8 cellular contexts compared by ENCODE assay signal in genomic region chr16:74297296-74297665, GRCh38. TPM values are rescaled to one million over a fixed set of nuclear protein-coding genes. Genes with fewer than 3 reads are reported as not detected.
DNase-seq lines count a peak whose midpoint lies in the region; ATAC-seq, FAIRE-seq and TF ChIP-seq lines count a peak whose summit lies in the region.

No MANE protein-coding gene starts in this region.

- H3K9me3 ChIP-seq in HUES6 (ENCODE audit: control insufficient read depth, insufficient read depth, low read depth, low read length) (no peaks in the 10 kb centered on the region), upper lobe of left lung (no peaks in the 10 kb centered on the region)

- H3K36me3 ChIP-seq in HUES6 (ENCODE audit: control insufficient read depth, insufficient read depth, low read length) (peaks cover 43% of the 10 kb centered on the region), upper lobe of left lung (peaks cover 16 to 34% (median 28%) of the 10 kb centered on the region in 4 donors)

- TF ChIP-seq POLR2A in erythroblast (IDR thresholded peaks at IDR 0.05; ENCODE audit: low read length) (no peak), upper lobe of left lung (IDR thresholded peaks at IDR 0.05) (no peak)

- peak overlapping the region; percentile 94 for H3K27ac Mint-ChIP-seq in activated CD4-positive, alpha-beta memory T cell treated with anti-CD3 and anti-CD28 coated beads for 36 hours
- H3K27ac Mint-ChIP-seq in nephron = peak overlapping the region; percentile 89 to 95 (median 92)

- peak; percentile 29 for FAIRE-seq in GM18507 (lab: Jason Lieb, UNC)

- TF ChIP-seq CTCF in nephron (IDR thresholded peaks at IDR 0.05; ENCODE audit: unreplicated experiment in 3 of 3) = no peak
- no peak for TF ChIP-seq CTCF in upper lobe of left lung (IDR thresholded peaks at IDR 0.05)

- peaks cover 31% of the 10 kb centered on the region for H3K4me1 Mint-ChIP-seq in activated CD4-positive, alpha-beta memory T cell treated with anti-CD3 and anti-CD28 coated beads for 36 hours (ENCODE audit: low read depth)
- H3K4me1 Mint-ChIP-seq in nephron = peaks cover 13% of the 10 kb centered on the region

- H3K9me3 Mint-ChIP-seq in activated CD4-positive, alpha-beta memory T cell treated with anti-CD3 and anti-CD28 coated beads for 36 hours = no peaks in the 10 kb centered on the region
- H3K9me3 Mint-ChIP-seq in nephron = no peaks in the 10 kb centered on the region

- H3K9ac ChIP-seq in HUES6 (ENCODE audit: low read length) = peak overlapping the region; percentile 97

- intact Hi-C loops in activated CD4-positive, alpha-beta memory T cell treated with anti-CD3 and anti-CD28 coated beads for 36 hours (cut with micrococcal nuclease) = loop anchor here (2.0 to 10.0 kb wide), 3 partner anchors 330 to 1348 kb away; partner anchors contain the start of genes KARS1, TERF2IP and ZFP1

- H3K4me3 ChIP-seq in HUES6 (ENCODE audit: low read depth, low read length) (peak overlapping the region; percentile 97), upper lobe of left lung (peak overlapping the region; percentile 76 to 84 (median 78))

- no peaks in the 10 kb centered on the region for H3K27me3 Mint-ChIP-seq in activated CD4-positive, alpha-beta memory T cell treated with anti-CD3 and anti-CD28 coated beads for 36 hours
- no peaks in the 10 kb centered on the region for H3K27me3 Mint-ChIP-seq in nephron (ENCODE audit: low read depth)

- DNase-seq in A172 (ENCODE audit: low spot score) (peak; percentile 31), GM18507 (ENCODE audit: extremely low spot score, insufficient read length, low read depth) (no peak), erythroblast (lab: John Stamatoyannopoulos, UW) (peak; percentile 77 to 80), upper lobe of left lung (no peak), NCI-H1048 (lab: John Stamatoyannopoulos, UW) (no peak)
- DNase-seq in activated CD4-positive, alpha-beta memory T cell treated with anti-CD3 and anti-CD28 coated beads for 36 hours = peak; percentile 62

- peaks cover 9% of the 10 kb centered on the region for H3K4me1 ChIP-seq in HUES6 (ENCODE audit: control insufficient read depth, insufficient read depth, low read length)
- H3K4me1 ChIP-seq in upper lobe of left lung = peaks cover 23 to 33% (median 26%) of the 10 kb centered on the region in 4 donors

- WGBS in upper lobe of left lung, 2 donors = 0 to 2% methylated on average over 10 to 16 of the region's 16 CpGs

- peak overlapping the region; percentile 95 for H3K27ac ChIP-seq in HUES6 (ENCODE audit: low read depth, low read length)
- H3K27ac ChIP-seq in upper lobe of left lung = peak overlapping the region; percentile 90 to 97 (median 95)

- H3K4me3 Mint-ChIP-seq in activated CD4-positive, alpha-beta memory T cell treated with anti-CD3 and anti-CD28 coated beads for 36 hours = peak overlapping the region; percentile 87
- H3K4me3 Mint-ChIP-seq in nephron = peak overlapping the region; percentile 90 to 97 (median 90)

- POLR2A ChIA-PET in activated CD4-positive, alpha-beta memory T cell treated with anti-CD3 and anti-CD28 coated beads for 36 hours (lab: Charles Lee) = interaction anchor here (0.6 to 1.8 kb wide), 5 partner anchors 9 to 1352 kb away, joined by 3 to 7 read pairs (median 3); partner anchors contain the start of gene RFWD3

- no peaks in the 10 kb centered on the region for H3K27me3 ChIP-seq in HUES6 (ENCODE audit: control insufficient read depth, insufficient read depth, low read length)
- no peaks in the 10 kb centered on the region for H3K27me3 ChIP-seq in upper lobe of left lung

- peaks cover 35% of the 10 kb centered on the region for H3K36me3 Mint-ChIP-seq in activated CD4-positive, alpha-beta memory T cell treated with anti-CD3 and anti-CD28 coated beads for 36 hours
- H3K36me3 Mint-ChIP-seq in nephron (ENCODE audit: low read depth) = peaks cover 31% of the 10 kb centered on the region

- CTCF ChIA-PET in activated CD4-positive, alpha-beta memory T cell treated with anti-CD3 and anti-CD28 coated beads for 36 hours (lab: Charles Lee) = interaction anchor here (0.8 to 3.7 kb wide), 2 partner anchors 12 to 1823 kb away, joined by 3 to 29 read pairs; no protein-coding TSS in a partner anchor

- peak; percentile 54 to 62 for ATAC-seq in upper lobe of left lung (ENCODE audit: low FRiP score in 2 of 2)

- no peak for TF ChIP-seq EP300 in upper lobe of left lung (IDR thresholded peaks at IDR 0.05)

RNA-seq across cellular contexts. Expression of gene PSMD7, which starts 0.7 kb away (rescaled TPM):
- 173 and 304 TPM in 2 replicates for total RNA-seq in A172 (2014; rRNA removed; shearing (Covaris generic))
- 100 to 1,000 TPM; 119 to 123 TPM for total RNA-seq in activated CD4-positive, alpha-beta memory T cell treated with anti-CD3 and anti-CD28 coated beads for 36 hours
- total RNA-seq in upper lobe of left lung = 10 to 100 TPM; 23.0 to 89.6 (median 59.8) TPM

Comparison
In these comparisons a context has a peak if more than half of its experiments do, and no peak if none do; other contexts are left out.
1. DNase-seq: peak in A172 (single experiment), activated CD4-positive, alpha-beta memory T cell treated with anti-CD3 and anti-CD28 coated beads for 36 hours (single experiment) and erythroblast (2 of 2); none in GM18507 (single experiment), upper lobe of left lung (0 of 2) and NCI-H1048 (single experiment).